8 cellular contexts compared by ENCODE assay signal in the genomic region with DNA sequence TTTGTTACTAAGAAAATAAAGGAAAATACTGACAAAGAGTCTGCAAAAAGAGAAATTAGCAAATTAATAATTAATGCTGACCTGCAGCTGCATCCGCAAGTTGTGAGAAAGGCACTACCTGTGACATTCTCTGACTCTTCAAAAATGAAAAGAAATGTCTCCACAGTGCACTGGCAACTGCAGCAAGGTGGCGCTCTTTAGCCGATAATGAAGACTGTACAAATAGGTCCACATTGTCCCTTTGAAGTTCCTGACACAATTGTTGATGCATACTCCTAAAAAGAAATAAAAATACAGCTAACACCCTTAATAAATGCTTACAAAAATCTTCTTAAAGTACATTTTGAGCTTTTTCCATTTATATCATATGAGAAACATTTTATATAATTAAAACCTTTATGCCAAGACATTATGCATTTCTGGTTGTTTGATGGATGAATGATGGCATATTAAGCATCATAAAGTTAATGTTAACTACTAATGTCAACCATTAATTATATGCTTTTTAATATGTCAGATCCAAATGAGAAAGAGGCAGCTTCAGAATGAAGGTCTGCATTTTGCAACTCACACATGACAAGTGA.
DNase-seq lines count a peak whose midpoint lies in the region; ATAC-seq lines count a peak whose summit lies in the region.

No MANE protein-coding gene starts in this region.

- peak; percentile 44 for DNase-seq in SIG-M5 treated with dmso at 0.1 percent for 504 hours (lab: John Stamatoyannopoulos, UW; ENCODE audit: unreplicated experiment)
- no peak for DNase-seq in SIG-M5 (lab: John Stamatoyannopoulos, UW)
- peak; percentile 49 for DNase-seq in MV-4-11 (lab: John Stamatoyannopoulos, UW)
- DNase-seq in T-helper 2 cell = peak; percentile 10 to 68 (median 38)
- peak in 52 of 58 donors; percentile 1 to 77 (median 30) for DNase-seq in anterior cingulate cortex (lab: John Stamatoyannopoulos, UW)
- peak; percentile 22 for DNase-seq in iPS DF 4.7 (ENCODE audit: extremely low read depth, low spot score)
- peak; percentile 28 to 57 (median 56) for DNase-seq in stimulated activated CD4-positive, alpha-beta T cell treated with anti-CD3 and anti-CD28 coated beads, Interleukin-12 subunit alpha, Interleukin-12 subunit beta, amount 100 ng/mL, for 48 hours (ENCODE audit: low read depth in 2 of 3, low spot score in 1 of 3)

- ATAC-seq in HG02588 (IDR thresholded peaks at IDR 0.05; ENCODE audit: unreplicated experiment) = peak; percentile 89
